21 cellular contexts compared by ENCODE assay signal in the genomic region with DNA sequence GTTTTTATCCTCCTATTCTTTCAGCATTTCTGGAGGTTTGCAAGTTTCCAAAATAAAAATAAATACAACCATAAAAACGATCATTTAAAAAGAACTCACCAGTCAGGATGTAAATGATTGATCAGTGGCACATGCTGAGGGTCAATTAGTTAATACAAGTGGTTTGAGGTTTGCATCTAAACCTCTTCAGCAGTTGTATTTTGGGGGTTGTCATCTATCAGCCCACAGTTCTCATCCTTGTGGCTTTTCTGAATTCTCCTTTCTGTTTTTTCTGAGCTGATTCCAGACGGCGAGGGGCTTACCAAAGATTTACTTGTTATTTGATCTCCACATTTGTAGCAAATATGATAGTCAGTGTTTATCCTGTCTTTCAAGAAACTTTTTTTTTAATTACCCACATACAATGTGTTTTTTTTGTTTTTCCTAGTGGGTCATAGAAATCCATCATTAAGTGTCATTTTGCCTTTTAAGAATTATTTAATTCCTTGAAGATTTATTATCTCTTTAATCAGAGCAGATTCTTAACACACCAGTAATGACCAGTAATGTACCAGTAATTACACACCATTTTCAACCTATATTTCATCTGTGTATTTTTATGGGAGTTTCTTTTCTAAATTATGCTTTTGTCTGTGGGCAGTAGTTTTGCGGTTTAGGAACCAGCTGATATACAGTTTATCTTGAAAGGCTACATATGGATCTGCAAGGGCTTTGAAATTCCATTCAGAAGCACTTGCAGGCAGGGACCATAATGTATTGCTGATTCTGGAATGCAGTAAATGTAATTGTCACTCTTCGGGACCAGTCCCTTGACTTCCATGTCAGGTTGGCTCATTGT.
"Had no signal": no experiment of that assay in that cellular context is flagged by ENCODE, and none has a peak within 500 bp of the region (broad histone marks: within the 10 kb centered on the region; RNA-seq: fewer than 3 reads in every experiment).

No MANE protein-coding gene starts in this region.

- DNase-seq: activated CD4-positive, alpha-beta T cell treated with anti-CD3 and anti-CD28 coated beads for 1 hour; activated CD4-positive, alpha-beta T cell treated with anti-CD3 and anti-CD28 coated beads, Interleukin-2, amount 50 U/mL, for 1 hour; activated gamma-delta T cell treated with Interleukin-2 at 50 U/mL for 16 hours; activated T-cell treated with anti-CD3 and anti-CD28 coated beads, Interleukin-2, amount 50 U/mL, for 1 hour; aorta; brain microvascular endothelial cell; caudate nucleus; dermis blood vessel endothelial cell; effector memory CD4-positive, alpha-beta T cell; gastrocnemius medialis; head of caudate nucleus; hypothalamus; left ventricle myocardium superior; mammary epithelial cell; midbrain; pancreas; right cardiac atrium; stimulated activated CD4-positive, alpha-beta T cell treated with anti-CD3 and anti-CD28 coated beads, Interleukin-1b, Interleukin-23, amount 100 ng/mL, for 48 hours; stimulated activated naive CD8-positive, alpha-beta T cell treated with anti-CD3 and anti-CD28 coated beads, Interleukin-15, amount 100 ng/mL, for 72 hours; tibial artery had no signal

- H3K9me3 ChIP-seq: gastrocnemius medialis, pancreas, tibial artery had no signal

- H3K36me3 ChIP-seq: brain microvascular endothelial cell, gastrocnemius medialis, pancreas, tibial artery had no signal

- H3K27me3 ChIP-seq: brain microvascular endothelial cell, gastrocnemius medialis, pancreas, tibial artery had no signal

- H3K4me3 ChIP-seq: gastrocnemius medialis, pancreas, tibial artery had no signal

- H3K27ac ChIP-seq: brain microvascular endothelial cell, gastrocnemius medialis, pancreas, tibial artery had no signal

- H3K4me1 ChIP-seq: gastrocnemius medialis, pancreas had no signal

- ATAC-seq: gastrocnemius medialis; left ventricle myocardium superior; natural killer cell treated with Interleukin-12 subunit alpha and Interleukin-12 subunit beta and Interleukin-15 and Interleukin-18, amount 100 ng/mL, for 72 hours; pancreas; right cardiac atrium; stimulated activated naive CD8-positive, alpha-beta T cell treated with anti-CD3 and anti-CD28 coated beads, Interleukin-15, amount 100 ng/mL, for 72 hours had no signal
